Comparison of ENCODE assay signal across 8 cellular contexts in the genomic region with DNA sequence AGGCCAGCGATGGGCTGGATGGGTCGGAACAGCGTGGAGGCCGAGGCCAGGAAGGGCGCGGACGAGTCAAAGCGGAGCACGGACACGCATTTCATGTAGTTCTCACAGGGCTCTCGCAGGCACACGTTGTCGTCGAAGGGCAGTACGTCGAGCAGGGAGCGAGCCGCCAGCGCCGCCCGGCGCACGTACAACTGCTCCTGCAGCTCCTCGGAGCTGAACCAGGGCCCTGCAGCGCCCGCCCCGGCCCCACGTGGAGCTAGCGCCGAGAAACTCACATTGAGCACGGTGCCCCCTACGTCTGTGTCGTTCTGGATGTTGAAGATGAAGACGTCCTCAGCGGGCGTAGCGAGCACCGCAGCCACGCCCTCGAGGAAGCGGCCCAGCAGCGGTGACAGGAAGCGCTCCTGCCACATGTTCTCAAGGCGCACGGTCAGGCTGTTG. TPM values are rescaled to one million over a fixed set of nuclear protein-coding genes. Genes with fewer than 3 reads are reported as not detected.
A peak's percentile ranks its signal among the peaks of the same experiment; 100 is the strongest.
DNase-seq lines count a peak whose midpoint lies in the region; ATAC-seq lines count a peak whose summit lies in the region.

No MANE protein-coding gene starts in this region.

- H3K9me3 ChIP-seq in HUES48 (ENCODE audit: control insufficient read depth, insufficient read depth, low read length), result no peaks in the 10 kb centered on the region

- H3K27me3 Mint-ChIP-seq in immature natural killer cell (ENCODE audit: low read depth in 3 of 3), result peaks cover 8 to 18% (median 17%) of the 10 kb centered on the region in 3 donors
- H3K27me3 Mint-ChIP-seq in stimulated activated naive B cell treated with anti-CD40 and anti-IgM and Interleukin-4, amounts not matched to agents 10 μg/mL and 1 μg/mL and 100 μg/mL, for 72 hours, result peaks cover 22 to 51% of the 10 kb centered on the region in 2 donors

- H3K4me3 ChIP-seq in HUES48 (ENCODE audit: low read depth, low read length), result peak overlapping the region; percentile 58; the same call in 1 of the 2 replicates

- no peaks in the 10 kb centered on the region for H3K27me3 ChIP-seq in HUES48 (ENCODE audit: control insufficient read depth, insufficient read depth, low read length)

- H3K27ac Mint-ChIP-seq in immature natural killer cell, result peak overlapping the region in 3 of 6 donors; percentile 46 to 77 (median 65)
- H3K27ac Mint-ChIP-seq in stimulated activated naive B cell treated with anti-CD40 and anti-IgM and Interleukin-4, amounts not matched to agents 10 μg/mL and 1 μg/mL and 100 μg/mL, for 72 hours, result peak overlapping the region; percentile 77

- ATAC-seq in stimulated activated naive B cell treated with anti-CD40 and anti-IgM and Interleukin-4, amounts not matched to agents 10 μg/mL and 1 μg/mL and 100 μg/mL, for 72 hours (replicated peaks), result no peak
- ATAC-seq in HG02571 (IDR thresholded peaks at IDR 0.05; ENCODE audit: unreplicated experiment) (no peak), HG03565 (IDR thresholded peaks at IDR 0.05; ENCODE audit: unreplicated experiment) (no peak)

- H3K36me3 ChIP-seq in HUES48 (ENCODE audit: control insufficient read depth, insufficient read depth, low read length), result peaks cover 48% of the 10 kb centered on the region

- H3K36me3 Mint-ChIP-seq in immature natural killer cell, result no peaks in the 10 kb centered on the region
- H3K36me3 Mint-ChIP-seq in stimulated activated naive B cell treated with anti-CD40 and anti-IgM and Interleukin-4, amounts not matched to agents 10 μg/mL and 1 μg/mL and 100 μg/mL, for 72 hours, result no peaks in the 10 kb centered on the region

- peak; percentile 37 for DNase-seq in activated CD8-positive, alpha-beta memory T cell treated with anti-CD3 and anti-CD28 coated beads, Interleukin-2, amount 50 U/mL, for 4 hours
- DNase-seq in immature natural killer cell (peak in 2 of 3 donors; percentile 17 to 50), HuH-7 (ENCODE audit: low spot score) (no peak), HuH-7.5 (ENCODE audit: low spot score) (no peak)
- no peak for DNase-seq in stimulated activated naive B cell treated with anti-CD40 and anti-IgM and Interleukin-4, amounts not matched to agents 10 μg/mL and 1 μg/mL and 100 μg/mL, for 72 hours

- peak overlapping the region; percentile 38 for H3K27ac ChIP-seq in HUES48 (ENCODE audit: low read depth, low read length)

- peaks cover 0 to 22% of the 10 kb centered on the region in 2 donors for H3K4me1 Mint-ChIP-seq in immature natural killer cell
- peaks cover 7 to 27% of the 10 kb centered on the region in 2 donors for H3K4me1 Mint-ChIP-seq in stimulated activated naive B cell treated with anti-CD40 and anti-IgM and Interleukin-4, amounts not matched to agents 10 μg/mL and 1 μg/mL and 100 μg/mL, for 72 hours

- no peak overlapping the region; the same call in 1 of the 2 replicates for H3K9ac ChIP-seq in HUES48 (ENCODE audit: low read depth, low read length)

- H3K9me3 Mint-ChIP-seq in immature natural killer cell, result no peaks in the 10 kb centered on the region
- H3K9me3 Mint-ChIP-seq in stimulated activated naive B cell treated with anti-CD40 and anti-IgM and Interleukin-4, amounts not matched to agents 10 μg/mL and 1 μg/mL and 100 μg/mL, for 72 hours, result no peaks in the 10 kb centered on the region

- peak overlapping the region; percentile 70 to 74 (median 73) for H3K4me3 Mint-ChIP-seq in immature natural killer cell
- H3K4me3 Mint-ChIP-seq in stimulated activated naive B cell treated with anti-CD40 and anti-IgM and Interleukin-4, amounts not matched to agents 10 μg/mL and 1 μg/mL and 100 μg/mL, for 72 hours, result peak overlapping the region; percentile 74 to 83

- H3K4me1 ChIP-seq in HUES48 (ENCODE audit: control insufficient read depth, insufficient read depth, low read length), result peaks cover 4% of the 10 kb centered on the region; the same call in 1 of the 2 replicates

RNA-seq across cellular contexts. Expression of a gene that starts 5.8 kb away (rescaled TPM):
- polyA plus RNA-seq in immature natural killer cell, result under 1 TPM in 2 of 3 donors, not detected in 1; 0.46 to 0.48 TPM

RNA-seq across cellular contexts. Expression of a gene that starts 21.6 kb away (rescaled TPM):
- 1 to 10 TPM; 2.2 to 7.8 (median 5.1) TPM for polyA plus RNA-seq in immature natural killer cell

RNA-seq across cellular contexts. Expression of a gene that starts 28.9 kb away (rescaled TPM):
- polyA plus RNA-seq in immature natural killer cell, result 1 to 10 TPM; 4.8 to 8.7 (median 5.6) TPM

RNA-seq across cellular contexts. Expression of a gene that starts 35.3 kb away (rescaled TPM):
- polyA plus RNA-seq in immature natural killer cell, result not detected

RNA-seq across cellular contexts. Expression of a gene that starts 47.4 kb away (rescaled TPM):
- polyA plus RNA-seq in immature natural killer cell, result 100 to 1,000 TPM; 189 to 544 (median 231) TPM

Comparison
In these comparisons a context has a peak if more than half of its experiments do, and no peak if none do; other contexts are left out.
1. DNase-seq: peak in activated CD8-positive, alpha-beta memory T cell treated with anti-CD3 and anti-CD28 coated beads, Interleukin-2, amount 50 U/mL, for 4 hours (single experiment) and immature natural killer cell (2 of 3); none in stimulated activated naive B cell treated with anti-CD40 and anti-IgM and Interleukin-4, amounts not matched to agents 10 μg/mL and 1 μg/mL and 100 μg/mL, for 72 hours (single experiment), HuH-7 (single experiment) and HuH-7.5 (single experiment).